Comparison of ENCODE assay signal across 23 cellular contexts in the genomic region with DNA sequence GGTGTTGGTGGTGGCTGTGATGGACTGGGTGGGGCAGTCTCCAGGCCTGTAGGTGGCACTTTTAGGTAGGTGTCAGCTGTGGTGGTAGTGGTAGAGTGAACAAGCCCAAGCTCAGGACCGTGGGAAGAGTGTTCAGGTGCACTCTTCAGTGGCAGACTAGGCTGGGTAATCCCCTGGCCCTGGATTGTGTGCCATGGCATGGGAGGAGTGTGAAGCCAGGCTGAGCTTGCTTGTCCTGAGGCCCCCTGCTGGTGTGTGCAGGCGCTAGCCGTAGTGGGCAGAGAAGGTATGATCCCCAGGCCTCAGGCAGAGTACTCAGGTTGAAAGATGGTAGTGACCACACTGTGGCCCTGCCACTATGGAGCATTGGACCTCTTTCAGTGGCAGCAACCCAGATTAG.
DNase-seq lines count a peak whose midpoint lies in the region; ATAC-seq, FAIRE-seq and TF ChIP-seq lines count a peak whose summit lies in the region.
"Had no signal": no experiment of that assay in that cellular context is flagged by ENCODE, and none has a peak within 500 bp of the region (broad histone marks: within the 10 kb centered on the region; RNA-seq: fewer than 3 reads in every experiment).

No MANE protein-coding gene starts in this region.

- H3K79me1 ChIP-seq in mesendoderm (ENCODE audit: low read length) = no peaks in the 10 kb centered on the region

- H2AK5ac ChIP-seq in mesendoderm (ENCODE audit: low read length) = no peak overlapping the region

- DNase-seq in ELR (ENCODE audit: low read depth) (peak; percentile 4), HFFc6 (no peak), GM12878 (ENCODE audit: low read depth, low spot score) (no peak), mesendoderm (peak; percentile 12), NCI-H187 (lab: John Stamatoyannopoulos, UW) (no peak), NCI-H1694 treated with DMSO at 0.1 percent for 48 hours (lab: John Stamatoyannopoulos, UW) (no peak), UCSD-AML1 (lab: John Stamatoyannopoulos, UW; ENCODE audit: unreplicated experiment) (no peak)
- DNase-seq: activated B cell treated with CpG ODN at 0.5 μM for 24 hours; activated CD4-positive, alpha-beta memory T cell treated with anti-CD3 and anti-CD28 coated beads for 36 hours; activated naive CD8-positive, alpha-beta T cell treated with anti-CD3 and anti-CD28 coated beads, Interleukin-2, amount 10 ng/mL, durations not matched to agents 7 days and 5 days; CD8-positive, alpha-beta T cell; DMS79; KG1; left cardiac atrium; MV-4-11; NCI-H2081; NCI-H774; stomach had no signal

- no peaks in the 10 kb centered on the region for H4K20me1 ChIP-seq in GM12878 (ENCODE audit: control insufficient read depth, insufficient read depth)

- no peak overlapping the region for H3K23ac ChIP-seq in mesendoderm (ENCODE audit: low read length)

- no peak overlapping the region for H3K4ac ChIP-seq in mesendoderm (ENCODE audit: low read depth, low read length)

- no peaks in the 10 kb centered on the region; the same call in 1 of the 2 replicates for H3K27me3 Mint-ChIP-seq in HFFc6 (ENCODE audit: insufficient read depth)
- H3K27me3 Mint-ChIP-seq: activated B cell treated with CpG ODN at 0.5 μM for 24 hours; activated CD4-positive, alpha-beta memory T cell treated with anti-CD3 and anti-CD28 coated beads for 36 hours; activated naive CD8-positive, alpha-beta T cell treated with anti-CD3 and anti-CD28 coated beads, Interleukin-2, amount 10 ng/mL, durations not matched to agents 7 days and 5 days had no signal

- no peak overlapping the region for H4K5ac ChIP-seq in mesendoderm (ENCODE audit: low read length)

- ATAC-seq in GM12878 = peak; percentile 89
- ATAC-seq: CD8-positive, alpha-beta T cell; left cardiac atrium had no signal

- no peak overlapping the region for H3K56ac ChIP-seq in mesendoderm (ENCODE audit: low read length)

- CTCF ChIA-PET in GM12878 (lab: Yijun Ruan, JAX) = no interaction called here

- no peaks in the 10 kb centered on the region for H3K4me1 ChIP-seq in GM12878 (ENCODE audit: control insufficient read depth, insufficient read depth, low read length)
- no peaks in the 10 kb centered on the region for H3K4me1 ChIP-seq in mesendoderm (ENCODE audit: control insufficient read depth, low read depth, low read length)
- H3K4me1 ChIP-seq: prostate gland, stomach, tibial nerve had no signal

- WGBS in GM12878 (ENCODE audit: insufficient coverage, insufficient replicate concordance, low lambda C conversion rate, missing lambda C conversion rate) = 54% methylated on average over 3 of the region's 3 CpGs
- WGBS in mesendoderm (ENCODE audit: extremely low coverage, insufficient coverage, low lambda C conversion rate) = no CpG with 5 or more reads among the region's 3 CpGs

- H3K9me3 Mint-ChIP-seq in HFFc6 = peaks cover 32% of the 10 kb centered on the region

- H3K36me3 ChIP-seq in GM12878 (ENCODE audit: control insufficient read depth in 2 of 2, insufficient read depth in 2 of 2, low read length in 1 of 2) (no peaks in the 10 kb centered on the region), mesendoderm (ENCODE audit: control insufficient read depth, insufficient read depth, low read length) (no peaks in the 10 kb centered on the region)
- H3K36me3 ChIP-seq: neutrophil, prostate gland, stomach, tibial nerve had no signal

- no peak overlapping the region for H3K27ac Mint-ChIP-seq in HFFc6
- H3K27ac Mint-ChIP-seq: activated B cell treated with CpG ODN at 0.5 μM for 24 hours; activated CD4-positive, alpha-beta memory T cell treated with anti-CD3 and anti-CD28 coated beads for 36 hours; activated naive CD8-positive, alpha-beta T cell treated with anti-CD3 and anti-CD28 coated beads, Interleukin-2, amount 10 ng/mL, durations not matched to agents 7 days and 5 days; CD8-positive, alpha-beta T cell had no signal

- in situ Hi-C loops in GM12878 (cut with MboI) = no loop called here

- H3K36me3 Mint-ChIP-seq in HFFc6 (ENCODE audit: low read depth) = no peaks in the 10 kb centered on the region
- H3K36me3 Mint-ChIP-seq: activated CD4-positive, alpha-beta memory T cell treated with anti-CD3 and anti-CD28 coated beads for 36 hours; activated naive CD8-positive, alpha-beta T cell treated with anti-CD3 and anti-CD28 coated beads, Interleukin-2, amount 10 ng/mL, durations not matched to agents 7 days and 5 days; CD8-positive, alpha-beta T cell had no signal

- H3K79me2 ChIP-seq in GM12878 (ENCODE audit: control insufficient read depth, insufficient read depth, low read length) (no peaks in the 10 kb centered on the region), mesendoderm (ENCODE audit: control insufficient read depth, insufficient read depth, low read length) (no peaks in the 10 kb centered on the region)

- POLR2A ChIA-PET in GM12878 (lab: Charles Lee) = no interaction called here

- no peaks in the 10 kb centered on the region for H3K4me1 Mint-ChIP-seq in HFFc6 (ENCODE audit: low read depth)
- H3K4me1 Mint-ChIP-seq: activated B cell treated with CpG ODN at 0.5 μM for 24 hours; activated naive CD8-positive, alpha-beta T cell treated with anti-CD3 and anti-CD28 coated beads, Interleukin-2, amount 10 ng/mL, durations not matched to agents 7 days and 5 days had no signal

- no peak overlapping the region for H3K18ac ChIP-seq in mesendoderm (ENCODE audit: low read length)

- no peak for TF ChIP-seq EP300 in GM12878 (IDR thresholded peaks at IDR 0.05; ENCODE audit: borderline replicate concordance in 1 of 2, control insufficient read depth in 1 of 2, low read depth in 2 of 2, low read length in 2 of 2)

- H2BK120ac ChIP-seq in mesendoderm (ENCODE audit: low read depth, low read length) = no peak overlapping the region

- H3K27me3 ChIP-seq in GM12878 (replicated peaks in 1 of 2; ENCODE audit: control insufficient read depth in 2 of 2, insufficient read depth in 2 of 2, low read length in 1 of 2) (no peaks in the 10 kb centered on the region), mesendoderm (ENCODE audit: insufficient read depth, low read length, poor library complexity) (no peaks in the 10 kb centered on the region)
- H3K27me3 ChIP-seq: neutrophil, stomach, tibial nerve had no signal

- SMC1A ChIA-PET in GM12878 (lab: Charles Lee; ENCODE audit: uncharacterized antibody, unreplicated experiment) = no interaction called here

- no peak overlapping the region for H3K4me3 ChIP-seq in GM12878
- H3K4me3 ChIP-seq in mesendoderm (ENCODE audit: low read length) = no peak overlapping the region
- H3K4me3 ChIP-seq: prostate gland, stomach, tibial nerve had no signal

- RAD21 ChIA-PET in GM12878 (lab: Charles Lee; ENCODE audit: unreplicated experiment) = no interaction called here

- no peaks in the 10 kb centered on the region for H3K9me3 ChIP-seq in GM12878 (replicated peaks; ENCODE audit: control insufficient read depth, insufficient read depth, low read length)
- H3K9me3 ChIP-seq: neutrophil, prostate gland had no signal

- TF ChIP-seq RAD21 in GM12878 (IDR thresholded peaks at IDR 0.05; ENCODE audit: insufficient read depth, low read depth, low read length) = no peak

- no peak overlapping the region for H2AFZ ChIP-seq in GM12878 (ENCODE audit: control insufficient read depth, low read depth, low read length)

- no peak overlapping the region for H4K8ac ChIP-seq in mesendoderm (ENCODE audit: low read depth, low read length)

- no peak overlapping the region for H3K27ac ChIP-seq in GM12878 (ENCODE audit: control insufficient read depth, insufficient read depth)
- no peak overlapping the region for H3K27ac ChIP-seq in mesendoderm (ENCODE audit: low read depth, low read length)
- H3K27ac ChIP-seq: neutrophil, prostate gland, stomach, tibial nerve had no signal

- no peak overlapping the region for H2BK5ac ChIP-seq in mesendoderm (ENCODE audit: low read length)

- no peak for FAIRE-seq in GM12878 (lab: Jason Lieb, UNC)
- FAIRE-seq: endothelial cell of umbilical vein, GM19239 had no signal

- H3K4me3 Mint-ChIP-seq in HFFc6 = no peak overlapping the region
- H3K4me3 Mint-ChIP-seq: activated B cell treated with CpG ODN at 0.5 μM for 24 hours; activated CD4-positive, alpha-beta memory T cell treated with anti-CD3 and anti-CD28 coated beads for 36 hours; activated naive CD8-positive, alpha-beta T cell treated with anti-CD3 and anti-CD28 coated beads, Interleukin-2, amount 10 ng/mL, durations not matched to agents 7 days and 5 days; CD8-positive, alpha-beta T cell had no signal

- H3K9ac ChIP-seq in GM12878 (ENCODE audit: control insufficient read depth, insufficient read depth, low read length) = no peak overlapping the region
- no peak overlapping the region for H3K9ac ChIP-seq in mesendoderm (ENCODE audit: low read length)

- no TSS peak for BruUV-seq in GM12878 (replicated peaks; lab: Mats Ljungman, UMichigan)

- no peak for TF ChIP-seq POLR2A in GM12878 (IDR thresholded peaks at IDR 0.05; ENCODE audit: low read depth, low read length)

- TF ChIP-seq CTCF in HFFc6 (IDR thresholded peaks at IDR 0.05) (peak; percentile 17; the same call in 1 of the 2 replicates), GM12878 (IDR thresholded peaks at IDR 0.05 in 2 of 3, conservative IDR thresholded peaks at IDR 0.05 in 1 of 3; ENCODE audit: control insufficient read depth in 2 of 3, extremely low read depth in 1 of 3, insufficient read depth in 1 of 3, low read depth in 3 of 3, low read length in 3 of 3) (peak in 1 of 3 experiments; percentile 36; a peak in 2 of 6 replicates)

- no peak overlapping the region for H3K4me2 ChIP-seq in GM12878 (ENCODE audit: control insufficient read depth, insufficient read depth)
- H3K4me2 ChIP-seq in mesendoderm (ENCODE audit: low read length) = no peak overlapping the region

- intact Hi-C loops in GM12878 (cut with micrococcal nuclease; ENCODE audit: unreplicated experiment) = loop anchor here (10.0 kb wide), 1 partner anchor 317 kb away; no protein-coding TSS in a partner anchor

- no peak overlapping the region for H2BK15ac ChIP-seq in mesendoderm (replicated peaks; ENCODE audit: low read depth)

TF ChIP-seq in GM12878, 131 proteins besides CTCF, POLR2A, EP300 and RAD21 (continues in another document):
- TF ChIP-seq EED (IDR thresholded peaks at IDR 0.05; ENCODE audit: low read depth) (no peak), KDM1A (IDR thresholded peaks at IDR 0.05; ENCODE audit: borderline replicate concordance) (no peak), NR2C2 (IDR thresholded peaks at IDR 0.05; ENCODE audit: borderline replicate concordance, control insufficient read depth, insufficient read length, low read depth) (no peak), PML (IDR thresholded peaks at IDR 0.05; ENCODE audit: low read length) (no peak), NBN (IDR thresholded peaks at IDR 0.05) (no peak), HCFC1 (IDR thresholded peaks at IDR 0.05; ENCODE audit: low read length) (no peak)

Comparison
In these comparisons a context has a peak if more than half of its experiments do, and no peak if none do; other contexts are left out.
1. DNase-seq: peak in ELR (single experiment) and mesendoderm (single experiment); none in HFFc6 (single experiment), GM12878 (single experiment), NCI-H187 (0 of 2), NCI-H1694 treated with DMSO at 0.1 percent for 48 hours (single experiment) and UCSD-AML1 (single experiment).